ENCODE assay signal across 21 cellular contexts in the genomic region with DNA sequence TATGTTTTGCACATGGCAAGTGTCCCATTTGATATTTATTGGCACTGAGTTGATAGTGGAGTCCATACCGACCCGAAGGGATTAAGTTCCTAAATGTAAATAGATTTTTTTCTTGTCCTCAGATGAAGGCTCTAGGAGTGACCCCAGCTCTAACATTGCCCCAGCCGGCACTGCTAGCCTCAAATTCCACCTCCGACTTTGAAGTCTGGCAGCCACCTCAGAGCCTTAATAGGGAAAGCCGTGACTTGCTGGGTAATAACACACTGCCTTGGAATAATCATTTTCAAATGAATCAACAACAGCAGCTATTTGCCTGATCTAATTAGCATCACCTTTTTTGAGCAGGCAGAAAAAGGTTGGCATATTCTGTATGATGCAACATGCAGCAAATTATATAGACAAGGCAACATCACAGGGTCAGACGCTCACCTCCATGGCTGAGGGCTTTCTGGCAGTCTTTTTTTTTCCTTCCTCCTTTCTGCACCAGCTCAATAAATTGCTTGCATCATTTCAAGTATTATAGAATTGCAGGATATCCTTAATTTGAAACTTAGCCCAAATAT.
A peak's percentile ranks its signal among the peaks of the same experiment; 100 is the strongest.
DNase-seq lines count a peak whose midpoint lies in the region; ATAC-seq and TF ChIP-seq lines count a peak whose summit lies in the region.
"Had no signal": no experiment of that assay in that cellular context is flagged by ENCODE, and none has a peak within 500 bp of the region (broad histone marks: within the 10 kb centered on the region; RNA-seq: fewer than 3 reads in every experiment).

No MANE protein-coding gene starts in this region.

- intact Hi-C loops in left ventricle myocardium inferior (cut with micrococcal nuclease) = no loop called here

- no peaks in the 10 kb centered on the region for H3K9me3 ChIP-seq in left ventricle myocardium inferior (replicated peaks)
- H3K9me3 ChIP-seq: Peyer's patch had no signal

- H3K9me3 Mint-ChIP-seq in WTC11 = peaks cover 34% of the 10 kb centered on the region

- peaks cover 26% of the 10 kb centered on the region for H3K36me3 Mint-ChIP-seq in WTC11
- H3K36me3 Mint-ChIP-seq: CD4-positive, alpha-beta memory T cell had no signal

- H3K27me3 Mint-ChIP-seq in WTC11 (ENCODE audit: low read depth) = no peaks in the 10 kb centered on the region; the same call in 1 of the 2 replicates

- H3K27ac Mint-ChIP-seq in WTC11 = no peak overlapping the region
- H3K27ac Mint-ChIP-seq: CD4-positive, alpha-beta memory T cell had no signal

- CTCF ChIA-PET in WTC11 (lab: Charles Lee) = no interaction called here

- no peak for TF ChIP-seq POLR2A in NB4 (IDR thresholded peaks at IDR 0.05; ENCODE audit: extremely low read depth, insufficient read length)

- H3K4me1 Mint-ChIP-seq in WTC11 = peaks cover 7% of the 10 kb centered on the region; the same call in 1 of the 2 replicates
- H3K4me1 Mint-ChIP-seq: CD4-positive, alpha-beta memory T cell had no signal

- TF ChIP-seq CTCF in NB4 (IDR thresholded peaks at IDR 0.05; ENCODE audit: low read depth, low read length) (no peak), WTC11 (IDR thresholded peaks at IDR 0.05) (no peak), retinal pigment epithelial cell (conservative IDR thresholded peaks at IDR 0.05; ENCODE audit: low read depth, low read length) (no peak), left ventricle myocardium inferior (IDR thresholded peaks at IDR 0.05; ENCODE audit: borderline replicate concordance) (no peak)

- no peak overlapping the region for H3K27ac ChIP-seq in left ventricle myocardium inferior (replicated peaks)
- H3K27ac ChIP-seq: BLaER1, KMS-11, Peyer's patch, SK-N-MC had no signal

- H3K4me3 Mint-ChIP-seq in WTC11 = no peak overlapping the region
- H3K4me3 Mint-ChIP-seq: CD4-positive, alpha-beta memory T cell had no signal

- H3K36me3 ChIP-seq in left ventricle myocardium inferior = no peaks in the 10 kb centered on the region
- H3K36me3 ChIP-seq: BLaER1, Peyer's patch had no signal

- ATAC-seq in WTC11 = no peak
- ATAC-seq: HepG2, Right ventricle myocardium inferior had no signal

- DNase-seq in NCI-H2227 treated with DMSO at 0.1 percent for 48 hours (lab: John Stamatoyannopoulos, UW) (peak; percentile 14), NCI-H2227 (lab: John Stamatoyannopoulos, UW; ENCODE audit: unreplicated experiment) (no peak), NB4 (ENCODE audit: low read depth) (peak; percentile 54), WTC11 (ENCODE audit: low spot score) (no peak), retinal pigment epithelial cell (ENCODE audit: low read depth) (peak; percentile 33), kidney tubule cell (ENCODE audit: low spot score) (no peak), left ventricle myocardium inferior (no peak)
- DNase-seq: CD4-positive, alpha-beta memory T cell; DMS53; MV-4-11; NCI-H1417; NCI-H2171 treated with DMSO at 0.1 percent for 48 hours; NCI-H510A; NCI-H774; Peyer's patch; T-helper 1 cell had no signal

- no peaks in the 10 kb centered on the region for H3K27me3 ChIP-seq in left ventricle myocardium inferior (ENCODE audit: low read depth)
- H3K27me3 ChIP-seq: BLaER1, Peyer's patch had no signal

- no peaks in the 10 kb centered on the region for H3K4me1 ChIP-seq in left ventricle myocardium inferior
- H3K4me1 ChIP-seq: BLaER1, Peyer's patch had no signal

- POLR2A ChIA-PET in WTC11 (lab: Charles Lee) = no interaction called here

- H3K4me3 ChIP-seq in NB4 (ENCODE audit: low read depth, low read length) = no peak overlapping the region
- no peak overlapping the region for H3K4me3 ChIP-seq in retinal pigment epithelial cell (ENCODE audit: low read length)
- no peak overlapping the region for H3K4me3 ChIP-seq in left ventricle myocardium inferior
- H3K4me3 ChIP-seq: BLaER1, Peyer's patch, SK-N-MC had no signal

TF ChIP-seq in WTC11, 78 proteins besides CTCF, POLR2A, EP300 and RAD21:
- TF ChIP-seq JAZF1 (CRISPR knock-in tag; IDR thresholded peaks at IDR 0.05) = no peak
- TF ChIP-seq GRHL2 (CRISPR knock-in tag; IDR thresholded peaks at IDR 0.05; ENCODE audit: insufficient replicate concordance, severe bottlenecking) = no peak
- TF ChIP-seq PRRX2 (CRISPR knock-in tag; IDR thresholded peaks at IDR 0.05) = no peak
- TF ChIP-seq, protein P1, sequence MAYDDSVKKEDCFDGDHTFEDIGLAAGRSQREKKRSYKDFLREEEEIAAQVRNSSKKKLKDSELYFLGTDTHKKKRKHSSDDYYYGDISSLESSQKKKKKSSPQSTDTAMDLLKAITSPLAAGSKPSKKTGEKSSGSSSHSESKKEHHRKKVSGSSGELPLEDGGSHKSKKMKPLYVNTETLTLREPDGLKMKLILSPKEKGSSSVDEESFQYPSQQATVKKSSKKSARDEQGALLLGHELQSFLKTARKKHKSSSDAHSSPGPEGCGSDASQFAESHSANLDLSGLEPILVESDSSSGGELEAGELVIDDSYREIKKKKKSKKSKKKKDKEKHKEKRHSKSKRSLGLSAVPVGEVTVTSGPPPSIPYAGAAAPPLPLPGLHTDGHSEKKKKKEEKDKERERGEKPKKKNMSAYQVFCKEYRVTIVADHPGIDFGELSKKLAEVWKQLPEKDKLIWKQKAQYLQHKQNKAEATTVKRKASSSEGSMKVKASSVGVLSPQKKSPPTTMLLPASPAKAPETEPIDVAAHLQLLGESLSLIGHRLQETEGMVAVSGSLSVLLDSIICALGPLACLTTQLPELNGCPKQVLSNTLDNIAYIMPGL (CRISPR knock-in tag; IDR thresholded peaks at IDR 0.05) = no peak
- peak; percentile 47; the same call in 1 of the 2 replicates for TF ChIP-seq GABPB1 (CRISPR knock-in tag; IDR thresholded peaks at IDR 0.05)
- TF ChIP-seq, protein P2, sequence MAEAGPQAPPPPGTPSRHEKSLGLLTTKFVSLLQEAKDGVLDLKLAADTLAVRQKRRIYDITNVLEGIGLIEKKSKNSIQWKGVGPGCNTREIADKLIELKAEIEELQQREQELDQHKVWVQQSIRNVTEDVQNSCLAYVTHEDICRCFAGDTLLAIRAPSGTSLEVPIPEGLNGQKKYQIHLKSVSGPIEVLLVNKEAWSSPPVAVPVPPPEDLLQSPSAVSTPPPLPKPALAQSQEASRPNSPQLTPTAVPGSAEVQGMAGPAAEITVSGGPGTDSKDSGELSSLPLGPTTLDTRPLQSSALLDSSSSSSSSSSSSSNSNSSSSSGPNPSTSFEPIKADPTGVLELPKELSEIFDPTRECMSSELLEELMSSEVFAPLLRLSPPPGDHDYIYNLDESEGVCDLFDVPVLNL (CRISPR knock-in tag; IDR thresholded peaks at IDR 0.05; ENCODE audit: borderline replicate concordance, low read depth) = no peak
- no peak for TF ChIP-seq NR1H2 (CRISPR knock-in tag; IDR thresholded peaks at IDR 0.05)
- TF ChIP-seq ZBTB21 (CRISPR knock-in tag; IDR thresholded peaks at IDR 0.05; ENCODE audit: borderline replicate concordance) = no peak
TF ChIP-seq in WTC11: peak in this region for 1.

Comparison
In these comparisons a context has a peak if more than half of its experiments do, and no peak if none do; other contexts are left out.
1. DNase-seq: peak in NCI-H2227 treated with DMSO at 0.1 percent for 48 hours (single experiment), NB4 (single experiment) and retinal pigment epithelial cell (single experiment); none in NCI-H2227 (single experiment), WTC11 (single experiment), kidney tubule cell (single experiment) and left ventricle myocardium inferior (single experiment).